1 cellular context compared by ENCODE assay signal in the genomic region with DNA sequence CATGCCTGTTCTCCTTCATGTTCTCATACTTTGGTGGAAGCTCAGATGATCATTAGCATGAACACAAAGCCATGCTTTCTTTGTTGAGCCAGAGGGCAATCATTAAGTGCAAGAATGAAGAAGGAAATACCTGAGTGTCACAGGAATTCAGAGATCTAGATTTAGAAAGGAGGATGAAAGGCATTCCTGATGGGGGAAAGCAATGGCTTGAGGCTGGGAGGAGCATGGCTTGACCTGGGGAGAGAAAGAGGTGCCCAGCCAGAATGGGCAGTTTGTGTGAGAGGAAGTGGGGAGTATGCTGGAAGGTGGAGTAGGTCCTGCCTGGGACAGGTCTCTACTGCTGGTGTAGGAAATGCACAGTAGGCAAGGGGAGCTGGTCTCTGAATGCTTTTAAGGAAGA.
TF ChIP-seq lines count a peak whose summit lies in the region.

No MANE protein-coding gene starts in this region.

TF ChIP-seq in IMR-90, 13 proteins besides CTCF, POLR2A, EP300 and RAD21:
- TF ChIP-seq RCOR1 (IDR thresholded peaks at IDR 0.05; ENCODE audit: insufficient replicate concordance, low read length) (no peak), ELK1 (IDR thresholded peaks at IDR 0.05; ENCODE audit: borderline replicate concordance, low read depth, low read length) (no peak), SMC3 (IDR thresholded peaks at IDR 0.05; ENCODE audit: low read depth, low read length) (no peak), FOS (IDR thresholded peaks at IDR 0.05; ENCODE audit: low read depth, low read length) (no peak), MAFK (IDR thresholded peaks at IDR 0.05; ENCODE audit: low read depth, low read length) (no peak), MAZ (IDR thresholded peaks at IDR 0.05; ENCODE audit: borderline replicate concordance, low read depth, low read length) (no peak)
